Comparison of ENCODE assay signal across 18 cellular contexts in the genomic region with DNA sequence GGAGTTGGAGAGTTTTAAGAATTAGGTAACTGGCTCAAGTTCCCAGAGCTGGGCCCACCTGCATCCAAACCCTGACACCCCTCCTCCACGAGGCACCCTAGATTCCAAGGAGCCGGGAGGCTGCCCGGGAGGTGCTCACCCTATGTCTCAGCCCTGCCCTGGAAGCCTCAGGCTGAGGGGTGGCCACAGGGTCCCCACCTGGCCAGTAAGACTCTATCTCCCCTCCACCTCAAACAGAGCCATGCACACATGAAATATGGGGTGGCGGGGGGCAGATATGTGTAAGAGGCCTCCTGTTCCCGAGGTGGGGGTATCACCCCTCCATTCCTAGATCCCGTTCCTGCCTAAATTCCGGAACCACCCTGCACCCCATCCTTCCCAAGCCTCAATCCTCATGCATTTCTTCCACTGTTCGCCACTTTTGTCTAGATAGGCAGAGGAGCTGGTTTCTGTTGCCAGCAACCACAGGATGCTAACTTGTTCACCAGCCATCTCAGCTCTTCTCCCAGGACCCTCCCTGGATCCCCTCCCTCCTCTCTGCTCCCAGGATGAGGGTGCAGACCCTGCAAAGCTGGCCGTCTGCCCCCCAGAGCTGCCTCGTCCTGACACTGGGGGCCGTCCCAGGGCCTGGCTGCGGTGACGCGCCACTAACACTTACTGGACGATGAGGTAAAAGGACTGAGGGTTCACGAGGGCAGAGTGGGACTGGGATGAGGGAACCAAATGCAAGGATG. TPM values are rescaled to one million over a fixed set of nuclear protein-coding genes. Genes with fewer than 3 reads are reported as not detected.
DNase-seq lines count a peak whose midpoint lies in the region; ATAC-seq and TF ChIP-seq lines count a peak whose summit lies in the region.
"Had no signal": no experiment of that assay in that cellular context is flagged by ENCODE, and none has a peak within 500 bp of the region (broad histone marks: within the 10 kb centered on the region; RNA-seq: fewer than 3 reads in every experiment).

No MANE protein-coding gene starts in this region.

- H3K27ac Mint-ChIP-seq in dendritic cell treated with granulocyte-macrophage colony-stimulating factor and Interleukin-4, amounts not matched to agents 40 ng/mL and 50 ng/mL, for 4 days = peak overlapping the region; percentile 66

- H3K27ac ChIP-seq in aorta (ENCODE audit: low read depth in 1 of 2, low read length in 2 of 2) (no peak overlapping the region), lower lobe of right lung (no peak overlapping the region)
- H3K27ac ChIP-seq: BLaER1 had no signal

- no peaks in the 10 kb centered on the region for H3K4me1 ChIP-seq in aorta (ENCODE audit: control insufficient read depth in 1 of 2, insufficient read depth in 2 of 2, low read length in 2 of 2)
- no peaks in the 10 kb centered on the region for H3K4me1 ChIP-seq in lower lobe of right lung

- H3K27me3 Mint-ChIP-seq in dendritic cell treated with granulocyte-macrophage colony-stimulating factor and Interleukin-4, amounts not matched to agents 40 ng/mL and 50 ng/mL, for 4 days = no peaks in the 10 kb centered on the region

- no peak for TF ChIP-seq CTCF in lower lobe of right lung (IDR thresholded peaks at IDR 0.05)

- H3K9me3 Mint-ChIP-seq in dendritic cell treated with granulocyte-macrophage colony-stimulating factor and Interleukin-4, amounts not matched to agents 40 ng/mL and 50 ng/mL, for 4 days = no peaks in the 10 kb centered on the region
- H3K9me3 Mint-ChIP-seq: CD8-positive, alpha-beta memory T cell had no signal

- DNase-seq in cardiac septum (ENCODE audit: low spot score) (peak; percentile 53), Right ventricle myocardium inferior (ENCODE audit: missing footprints) (no peak), mesenteric fat pad (ENCODE audit: low spot score) (peak; percentile 43), aorta (peak; percentile 33 to 61), lower lobe of right lung (no peak)
- DNase-seq: CD8-positive, alpha-beta memory T cell; DND-41; GOT3; MG63; NCI-H1092 treated with DMSO at 0.1 percent for 48 hours; NCI-H1694; NCI-H2107; NCI-H2227 treated with DMSO at 0.1 percent for 48 hours; NCI-H524 had no signal

- H3K4me3 Mint-ChIP-seq in dendritic cell treated with granulocyte-macrophage colony-stimulating factor and Interleukin-4, amounts not matched to agents 40 ng/mL and 50 ng/mL, for 4 days = no peak overlapping the region
- H3K4me3 Mint-ChIP-seq: CD8-positive, alpha-beta memory T cell had no signal

- ATAC-seq in Right ventricle myocardium inferior = no peak
- no peak for ATAC-seq in aorta (ENCODE audit: low FRiP score)
- no peak for ATAC-seq in HG02571 (IDR thresholded peaks at IDR 0.05; ENCODE audit: unreplicated experiment)
- ATAC-seq in esophagus mucosa = no peak
- ATAC-seq in lower lobe of right lung = no peak

- H3K36me3 Mint-ChIP-seq in dendritic cell treated with granulocyte-macrophage colony-stimulating factor and Interleukin-4, amounts not matched to agents 40 ng/mL and 50 ng/mL, for 4 days (ENCODE audit: low read depth) = no peaks in the 10 kb centered on the region
- H3K36me3 Mint-ChIP-seq: CD8-positive, alpha-beta memory T cell had no signal

- H3K36me3 ChIP-seq in aorta (ENCODE audit: control insufficient read depth in 1 of 2, insufficient read depth in 2 of 2, low read length in 1 of 2) (no peaks in the 10 kb centered on the region), lower lobe of right lung (no peaks in the 10 kb centered on the region)
- H3K36me3 ChIP-seq: BLaER1 had no signal

- no peaks in the 10 kb centered on the region for H3K27me3 ChIP-seq in aorta (ENCODE audit: control insufficient read depth in 1 of 2, insufficient read depth in 2 of 2, low read length in 1 of 2)
- H3K27me3 ChIP-seq in lower lobe of right lung (ENCODE audit: low read depth) = no peaks in the 10 kb centered on the region
- H3K27me3 ChIP-seq: BLaER1, MG63 had no signal

- H3K9me3 ChIP-seq in aorta (ENCODE audit: control insufficient read depth, low read length) (no peaks in the 10 kb centered on the region), lower lobe of right lung (no peaks in the 10 kb centered on the region)
- H3K9me3 ChIP-seq: BLaER1, MG63 had no signal

- H3K4me1 Mint-ChIP-seq in dendritic cell treated with granulocyte-macrophage colony-stimulating factor and Interleukin-4, amounts not matched to agents 40 ng/mL and 50 ng/mL, for 4 days (ENCODE audit: low read depth) = peaks cover 40% of the 10 kb centered on the region

- WGBS in aorta, 2 donors = 96 to 98% methylated on average over 16 of the region's 16 CpGs

- H3K4me3 ChIP-seq in aorta (ENCODE audit: low read length in 2 of 2) (no peak overlapping the region), lower lobe of right lung (no peak overlapping the region)
- H3K4me3 ChIP-seq: BLaER1, MG63 had no signal

- intact Hi-C loops in cardiac septum (cut with DNase I) = loop anchor here (5.0 kb wide), 1 partner anchor 84 kb away; no protein-coding TSS in a partner anchor
- intact Hi-C loops in Right ventricle myocardium inferior (cut with DNase I) = loop anchor here (1.0 to 5.0 kb wide), 3 partner anchors 19 to 264 kb away; no protein-coding TSS in a partner anchor
- intact Hi-C loops in dendritic cell treated with granulocyte-macrophage colony-stimulating factor and Interleukin-4, amounts not matched to agents 40 ng/mL and 50 ng/mL, for 4 days (cut with micrococcal nuclease) = no loop called here
- intact Hi-C loops in aorta (cut with DNase I) = no loop called here
- intact Hi-C loops in lower lobe of right lung (cut with DNase I) = no loop called here

RNA-seq across cellular contexts. Expression of a gene that starts 44.1 kb away (rescaled TPM):
- total RNA-seq in cardiac septum (16.5 TPM), Right ventricle myocardium inferior (22.5 TPM), mesenteric fat pad (0.55 TPM), aorta (1 to 10 TPM in 1 of 2 donors, under 1 TPM in 1; 0.36 to 1.5 TPM), esophagus mucosa (0.32 TPM), lower lobe of right lung (1.2 TPM)
- polyA plus RNA-seq in aorta = 1 to 10 TPM in 1 of 2 donors, not detected in 1; 1.1 TPM
- polyA plus RNA-seq: CD8-positive, alpha-beta memory T cell had no signal

Comparison
In these comparisons a context has a peak if more than half of its experiments do, and no peak if none do; other contexts are left out.
1. DNase-seq: peak in cardiac septum (single experiment), mesenteric fat pad (single experiment) and aorta (2 of 2); none in Right ventricle myocardium inferior (single experiment) and lower lobe of right lung (single experiment).
2. intact Hi-C loops: an anchor here in cardiac septum (5.0 kb wide) and Right ventricle myocardium inferior (1.0 to 5.0 kb wide); none called in dendritic cell treated with granulocyte-macrophage colony-stimulating factor and Interleukin-4, amounts not matched to agents 40 ng/mL and 50 ng/mL, for 4 days, aorta and lower lobe of right lung.